In genomic region chr3:58491506-58492384, GRCh38 we compare ENCODE assay signal across 8 cellular contexts. TPM values are rescaled to one million over a fixed set of nuclear protein-coding genes. Genes with fewer than 3 reads are reported as not detected.
DNase-seq lines count a peak whose midpoint lies in the region; FAIRE-seq and TF ChIP-seq lines count a peak whose summit lies in the region.

Gene KCTD6, plus strand, starts transcription at chr3:58492096. Its CDS starts 6,660 bp downstream, at chr3:58498756.

- DNase-seq in H54 (ENCODE audit: insufficient read length, low spot score) (peak; percentile 89), LoVo (ENCODE audit: low spot score) (peak; percentile 95), SIG-M5 (lab: John Stamatoyannopoulos, UW) (peak; percentile 12), activated gamma-delta T cell treated with Interleukin-2 at 50 U/mL for 16 hours (peak; percentile 82), foreskin melanocyte (peak; percentile 88)

- H3K36me3 ChIP-seq in ES-I3 (ENCODE audit: insufficient read depth, low read length) = no peaks in the 10 kb centered on the region
- no peaks in the 10 kb centered on the region for H3K36me3 ChIP-seq in neutrophil

- peak within 1 kb of the TSS; percentile 59 to 63 for H3K4me3 ChIP-seq in neutrophil (ENCODE audit: low read depth in 1 of 2, low read length in 1 of 2)

- peak within 1 kb of the TSS; percentile 54 for H3K27ac ChIP-seq in neutrophil

- H3K27me3 ChIP-seq in neutrophil = peaks cover 54% of the 10 kb centered on the region

- peak within 1 kb of the TSS; percentile 93 for H3K9ac ChIP-seq in ES-I3 (ENCODE audit: low read depth, low read length)

- H3K4me1 ChIP-seq in ES-I3 (ENCODE audit: insufficient read depth, low read length) (peaks cover 29% of the 10 kb centered on the region), neutrophil (ENCODE audit: control insufficient read depth in 1 of 2, insufficient read depth in 1 of 2, low read depth in 1 of 2, low read length in 1 of 2) (peaks cover 9 to 13% of the 10 kb centered on the region in 2 experiments)

- H3K9me3 ChIP-seq in ES-I3 (ENCODE audit: control insufficient read depth, insufficient read depth, low read length) = no peaks in the 10 kb centered on the region
- no peaks in the 10 kb centered on the region for H3K9me3 ChIP-seq in neutrophil

- peak; percentile 89 for TF ChIP-seq CTCF in neutrophil (IDR thresholded peaks at IDR 0.05)
- no peak for TF ChIP-seq CTCF in subcutaneous adipose tissue (IDR thresholded peaks at IDR 0.05; ENCODE audit: low read depth)

- FAIRE-seq in H54 (lab: Jason Lieb, UNC) = no peak

- peak; percentile 56 for TF ChIP-seq POLR2A in H54 (IDR thresholded peaks at IDR 0.05; ENCODE audit: low read depth, low read length)

RNA-seq across cellular contexts. Expression of gene KCTD6, which starts in this region (rescaled TPM):
- 10 to 100 TPM; 13.9 to 17.8 (median 15.7) TPM for total RNA-seq in subcutaneous adipose tissue

Comparison
In these comparisons a context has a peak if more than half of its experiments do, and no peak if none do; other contexts are left out.
1. Peak in every context shown above with its lines: DNase-seq, H3K4me3 ChIP-seq and H3K27ac ChIP-seq.
2. DNase-seq: peak in every context shown above with its lines; median percentile 95 in LoVo; 89 in H54; 88 in foreskin melanocyte; 82 in activated gamma-delta T cell treated with Interleukin-2 at 50 U/mL for 16 hours; 12 in SIG-M5.